ENCODE assay signal across 1 cellular context in the genomic region with DNA sequence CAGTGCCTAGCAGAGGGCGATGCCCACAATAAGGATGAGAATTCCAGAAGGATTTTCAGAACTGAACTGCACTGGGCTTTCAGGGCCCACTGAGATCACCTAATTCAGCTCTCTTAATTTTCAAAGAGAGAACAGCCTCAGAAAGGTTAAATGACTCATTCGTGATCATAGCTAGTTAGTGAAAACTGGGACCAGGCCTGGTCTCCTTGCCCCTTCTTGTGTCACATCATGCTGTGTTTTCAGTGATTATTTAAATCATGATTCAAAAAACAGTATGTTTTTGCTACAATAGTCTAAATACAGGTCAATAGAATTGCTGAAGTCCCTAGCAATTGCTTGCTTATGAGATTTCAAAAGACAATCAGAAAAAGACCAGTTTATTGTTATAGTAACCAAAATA.
TF ChIP-seq lines count a peak whose summit lies in the region.

No MANE protein-coding gene starts in this region.

TF ChIP-seq in SK-N-SH treated with all-trans-retinoic acid at 6 μM for 48 hours, 23 proteins besides CTCF, POLR2A, EP300 and RAD21 (continued from another document):
- no peak for TF ChIP-seq ISL1 (CRISPR knock-in tag; IDR thresholded peaks at IDR 0.05)
- TF ChIP-seq RARB (CRISPR knock-in tag; IDR thresholded peaks at IDR 0.05), result no peak
- TF ChIP-seq BACH2 (CRISPR knock-in tag; IDR thresholded peaks at IDR 0.05; ENCODE audit: borderline replicate concordance), result no peak
- TF ChIP-seq, protein P1, sequence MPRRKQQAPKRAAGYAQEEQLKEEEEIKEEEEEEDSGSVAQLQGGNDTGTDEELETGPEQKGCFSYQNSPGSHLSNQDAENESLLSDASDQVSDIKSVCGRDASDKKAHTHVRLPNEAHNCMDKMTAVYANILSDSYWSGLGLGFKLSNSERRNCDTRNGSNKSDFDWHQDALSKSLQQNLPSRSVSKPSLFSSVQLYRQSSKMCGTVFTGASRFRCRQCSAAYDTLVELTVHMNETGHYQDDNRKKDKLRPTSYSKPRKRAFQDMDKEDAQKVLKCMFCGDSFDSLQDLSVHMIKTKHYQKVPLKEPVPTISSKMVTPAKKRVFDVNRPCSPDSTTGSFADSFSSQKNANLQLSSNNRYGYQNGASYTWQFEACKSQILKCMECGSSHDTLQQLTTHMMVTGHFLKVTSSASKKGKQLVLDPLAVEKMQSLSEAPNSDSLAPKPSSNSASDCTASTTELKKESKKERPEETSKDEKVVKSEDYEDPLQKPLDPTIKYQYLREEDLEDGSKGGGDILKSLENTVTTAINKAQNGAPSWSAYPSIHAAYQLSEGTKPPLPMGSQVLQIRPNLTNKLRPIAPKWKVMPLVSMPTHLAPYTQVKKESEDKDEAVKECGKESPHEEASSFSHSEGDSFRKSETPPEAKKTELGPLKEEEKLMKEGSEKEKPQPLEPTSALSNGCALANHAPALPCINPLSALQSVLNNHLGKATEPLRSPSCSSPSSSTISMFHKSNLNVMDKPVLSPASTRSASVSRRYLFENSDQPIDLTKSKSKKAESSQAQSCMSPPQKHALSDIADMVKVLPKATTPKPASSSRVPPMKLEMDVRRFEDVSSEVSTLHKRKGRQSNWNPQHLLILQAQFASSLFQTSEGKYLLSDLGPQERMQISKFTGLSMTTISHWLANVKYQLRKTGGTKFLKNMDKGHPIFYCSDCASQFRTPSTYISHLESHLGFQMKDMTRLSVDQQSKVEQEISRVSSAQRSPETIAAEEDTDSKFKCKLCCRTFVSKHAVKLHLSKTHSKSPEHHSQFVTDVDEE (CRISPR knock-in tag; IDR thresholded peaks at IDR 0.05), result no peak
